In the genomic region with DNA sequence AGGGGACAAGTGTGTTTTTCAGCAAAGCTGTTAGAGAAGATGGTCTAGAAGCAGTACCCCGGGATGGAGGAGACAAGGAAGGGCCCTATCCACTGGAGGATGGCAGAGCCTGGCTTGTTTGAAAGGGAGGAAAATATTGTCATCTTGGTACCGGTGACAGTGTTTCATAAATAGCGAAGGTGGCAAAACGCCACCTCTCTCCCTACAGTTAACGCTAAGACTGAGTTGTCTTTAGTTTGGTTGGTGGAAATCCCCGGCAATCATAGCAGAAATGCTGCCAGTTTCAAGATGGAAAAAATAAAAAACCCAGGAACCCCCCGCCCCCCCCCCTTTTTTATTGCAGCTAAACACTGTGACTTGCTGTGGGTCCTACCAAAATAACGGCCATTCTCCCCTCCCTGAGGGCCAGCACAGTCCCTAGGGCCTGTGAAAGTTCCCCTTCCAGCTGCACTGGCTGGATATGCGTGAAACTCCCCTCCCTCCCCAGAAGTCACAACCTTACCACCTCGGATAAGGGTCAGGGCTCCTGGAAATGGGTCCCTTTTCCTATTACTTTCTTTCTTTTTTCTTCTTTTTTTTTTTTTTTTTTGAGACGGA, we compare ENCODE assay signal across 9 cellular contexts. TPM values are rescaled to one million over a fixed set of nuclear protein-coding genes. Genes with fewer than 3 reads are reported as not detected.
A peak's percentile ranks its signal among the peaks of the same experiment; 100 is the strongest.
DNase-seq lines count a peak whose midpoint lies in the region; ATAC-seq and TF ChIP-seq lines count a peak whose summit lies in the region.
"Had no signal": no experiment of that assay in that cellular context is flagged by ENCODE, and none has a peak within 500 bp of the region (broad histone marks: within the 10 kb centered on the region; RNA-seq: fewer than 3 reads in every experiment).

No MANE protein-coding gene starts in this region.

- H3K9me3 Mint-ChIP-seq in IgD-negative memory B cell = no peaks in the 10 kb centered on the region
- H3K9me3 Mint-ChIP-seq in activated CD8-positive, alpha-beta T cell treated with anti-CD3 and anti-CD28 coated beads for 36 hours = no peaks in the 10 kb centered on the region

- POLR2A ChIA-PET in activated CD8-positive, alpha-beta T cell treated with anti-CD3 and anti-CD28 coated beads for 36 hours (lab: Charles Lee) = interaction anchor here (0.6 to 11.7 kb wide), 11 partner anchors 11 to 161 kb away, joined by 3 to 335 read pairs (median 25); no protein-coding TSS in a partner anchor

- H4K20me1 ChIP-seq in BLaER1 = peaks cover 52% of the 10 kb centered on the region

- no peaks in the 10 kb centered on the region for H3K27me3 Mint-ChIP-seq in IgD-negative memory B cell
- no peaks in the 10 kb centered on the region for H3K27me3 Mint-ChIP-seq in activated CD8-positive, alpha-beta T cell treated with anti-CD3 and anti-CD28 coated beads for 36 hours

- peak overlapping the region; percentile 94 to 99 (median 96) for H3K4me3 Mint-ChIP-seq in IgD-negative memory B cell
- H3K4me3 Mint-ChIP-seq in activated CD8-positive, alpha-beta T cell treated with anti-CD3 and anti-CD28 coated beads for 36 hours = peak overlapping the region; percentile 80

- H3K4me3 ChIP-seq in BLaER1 = peak overlapping the region; percentile 94
- H3K4me3 ChIP-seq in right atrium auricular region = no peak overlapping the region

- H3K27ac ChIP-seq in BLaER1 (peak overlapping the region; percentile 98), right atrium auricular region (no peak overlapping the region)

- H3K9me3 ChIP-seq in BLaER1 = no peaks in the 10 kb centered on the region
- no peaks in the 10 kb centered on the region for H3K9me3 ChIP-seq in right atrium auricular region

- peaks cover 53 to 59% (median 55%) of the 10 kb centered on the region in 3 donors for H3K4me1 Mint-ChIP-seq in IgD-negative memory B cell
- H3K4me1 Mint-ChIP-seq in activated CD8-positive, alpha-beta T cell treated with anti-CD3 and anti-CD28 coated beads for 36 hours (ENCODE audit: low read depth) = peaks cover 66% of the 10 kb centered on the region

- DNase-seq in activated CD8-positive, alpha-beta T cell treated with anti-CD3 and anti-CD28 coated beads for 36 hours = peak; percentile 81
- DNase-seq in germinal center (ENCODE audit: low spot score) = peak; percentile 63
- DNase-seq in right atrium auricular region (ENCODE audit: low spot score) = no peak
- DNase-seq in kidney tubule cell (ENCODE audit: low spot score) = no peak
- DNase-seq: occipital lobe had no signal

- H3K27ac Mint-ChIP-seq in IgD-negative memory B cell = peak overlapping the region; percentile 94 to 98 (median 98)
- H3K27ac Mint-ChIP-seq in activated CD8-positive, alpha-beta T cell treated with anti-CD3 and anti-CD28 coated beads for 36 hours = peak overlapping the region; percentile 96

- CTCF ChIA-PET in activated CD8-positive, alpha-beta T cell treated with anti-CD3 and anti-CD28 coated beads for 36 hours (lab: Charles Lee) = interaction anchor here (0.6 to 10.1 kb wide), 7 partner anchors 10 to 211 kb away, joined by 3 to 160 read pairs (median 6); no protein-coding TSS in a partner anchor

- intact Hi-C loops in activated CD8-positive, alpha-beta T cell treated with anti-CD3 and anti-CD28 coated beads for 36 hours (cut with micrococcal nuclease) = loop anchor here (2.0 to 5.0 kb wide), 2 partner anchors 16 to 62 kb away; no protein-coding TSS in a partner anchor

- peak; percentile 26 for ATAC-seq in activated CD8-positive, alpha-beta T cell treated with anti-CD3 and anti-CD28 coated beads for 36 hours
- ATAC-seq in HG02870 (IDR thresholded peaks at IDR 0.05; ENCODE audit: unreplicated experiment) = no peak
- ATAC-seq in GM18868 (IDR thresholded peaks at IDR 0.05; ENCODE audit: unreplicated experiment) = no peak

- H3K27me3 ChIP-seq in BLaER1 = no peaks in the 10 kb centered on the region
- peaks cover 0 to 7% of the 10 kb centered on the region in 2 donors for H3K27me3 ChIP-seq in right atrium auricular region

- no peak for TF ChIP-seq CTCF in activated CD8-positive, alpha-beta T cell treated with anti-CD3 and anti-CD28 coated beads for 36 hours (IDR thresholded peaks at IDR 0.05)
- TF ChIP-seq CTCF in right atrium auricular region (IDR thresholded peaks at IDR 0.05) = no peak

- peak overlapping the region; percentile 95 for H3K9ac ChIP-seq in BLaER1

- H3K4me1 ChIP-seq in BLaER1 = peaks cover 70% of the 10 kb centered on the region
- peaks cover 0 to 19% of the 10 kb centered on the region in 2 donors for H3K4me1 ChIP-seq in right atrium auricular region

- H3K36me3 ChIP-seq in BLaER1 (peaks cover 15% of the 10 kb centered on the region), right atrium auricular region (no peaks in the 10 kb centered on the region)

- H3K4me2 ChIP-seq in BLaER1 = peak overlapping the region; percentile 96

- H3K36me3 Mint-ChIP-seq in IgD-negative memory B cell = peaks cover 6% of the 10 kb centered on the region
- peaks cover 46% of the 10 kb centered on the region for H3K36me3 Mint-ChIP-seq in activated CD8-positive, alpha-beta T cell treated with anti-CD3 and anti-CD28 coated beads for 36 hours (ENCODE audit: low read depth)

RNA-seq across cellular contexts. Expression of gene PIK3CD, which starts 3.7 kb away (rescaled TPM):
- polyA plus RNA-seq in IgD-negative memory B cell = 82.6 TPM
- total RNA-seq in activated CD8-positive, alpha-beta T cell treated with anti-CD3 and anti-CD28 coated beads for 36 hours = 100 to 1,000 TPM; 152 to 158 TPM
- 1 to 10 TPM; 4.7 to 7.4 TPM for total RNA-seq in right atrium auricular region

Comparison
In these comparisons a context has a peak if more than half of its experiments do, and no peak if none do; other contexts are left out.
1. DNase-seq: peak in activated CD8-positive, alpha-beta T cell treated with anti-CD3 and anti-CD28 coated beads for 36 hours (single experiment) and germinal center (single experiment); none in right atrium auricular region (single experiment) and kidney tubule cell (single experiment).
2. RNA of gene PIK3CD, which starts 3.7 kb away (total RNA-seq): 152 to 158 TPM in activated CD8-positive, alpha-beta T cell treated with anti-CD3 and anti-CD28 coated beads for 36 hours; 4.7 to 7.4 TPM in right atrium auricular region; every median in the first group is over 10 times any median in the second.